Comparison of ENCODE assay signal across 7 cellular contexts in genomic region chr6:6008648-6009421, GRCh38. TPM values are rescaled to one million over a fixed set of nuclear protein-coding genes. Genes with fewer than 3 reads are reported as not detected.
DNase-seq lines count a peak whose midpoint lies in the region; ATAC-seq, FAIRE-seq and TF ChIP-seq lines count a peak whose summit lies in the region.

No MANE protein-coding gene starts in this region.

- H3K36me3 ChIP-seq in SK-N-SH (replicated peaks in 1 of 2; ENCODE audit: control insufficient read depth in 1 of 2, insufficient read depth in 2 of 2, low read length in 1 of 2) (no peaks in the 10 kb centered on the region), HepG2 (replicated peaks in 1 of 2; ENCODE audit: control insufficient read depth in 1 of 2, insufficient read depth in 2 of 2, low read length in 2 of 2) (no peaks in the 10 kb centered on the region)

- 3% methylated on average over 23 of the region's 62 CpGs for WGBS in SK-N-SH (ENCODE audit: low lambda C conversion rate)
- 45% methylated on average over 34 of the region's 62 CpGs for WGBS in HepG2 (ENCODE audit: low lambda C conversion rate)

- no peaks in the 10 kb centered on the region for H3K9me2 ChIP-seq in SK-N-SH

- H3K27me3 ChIP-seq in SK-N-SH (ENCODE audit: insufficient read depth) (peaks cover 63% of the 10 kb centered on the region), HepG2 (ENCODE audit: control insufficient read depth in 1 of 2, insufficient read depth in 2 of 2, low read length in 2 of 2) (peaks cover 4 to 60% of the 10 kb centered on the region in 2 experiments; a peak in 4 of 5 replicates)

- ATAC-seq in HepG2 = peak; percentile 81

- peaks cover 7% of the 10 kb centered on the region for H3F3A ChIP-seq in SK-N-SH (replicated peaks; ENCODE audit: insufficient read depth)

- H4K20me1 ChIP-seq in SK-N-SH (ENCODE audit: insufficient read depth) (no peaks in the 10 kb centered on the region), HepG2 (ENCODE audit: insufficient read depth, low read length) (no peaks in the 10 kb centered on the region)

- DNase-seq in H4 (ENCODE audit: low spot score) (peak; percentile 87), M059J (ENCODE audit: low read depth) (peak; percentile 94), SK-N-SH (peak; percentile 98), cerebellar nuclear complex (lab: John Stamatoyannopoulos, UW) (peak; percentile 63), HepG2 (ENCODE audit: low spot score) (peak; percentile 23)
- DNase-seq in stimulated activated CD8-positive, alpha-beta memory T cell treated with anti-CD3 and anti-CD28 coated beads, Interleukin-2, amount 100 ng/mL, for 48 hours (ENCODE audit: low read depth in 2 of 2) = peak; percentile 46 to 60

- H3K27ac ChIP-seq in SK-N-SH (ENCODE audit: low read depth in 2 of 2, low read length in 1 of 2) = peak overlapping the region; percentile 38 to 80; a peak in 3 of 4 replicates
- H3K27ac ChIP-seq in HepG2 (ENCODE audit: extremely low read length, insufficient read depth, low read length) = no peak overlapping the region

- FAIRE-seq in HepG2 (lab: Jason Lieb, UNC) = no peak

- H3K4me3 ChIP-seq in GM08714 (ENCODE audit: low read length) (peak overlapping the region; percentile 88), SK-N-SH (ENCODE audit: low read depth in 2 of 2, low read length in 1 of 2) (peak overlapping the region; percentile 56 to 64), HepG2 (replicated peaks in 1 of 3; ENCODE audit: insufficient read depth in 1 of 3, low read depth in 2 of 3, low read length in 3 of 3) (peak overlapping the region; percentile 39 to 60 (median 51); a peak in 5 of 6 replicates)

- TF ChIP-seq EP300 in SK-N-SH (IDR thresholded peaks at IDR 0.05; ENCODE audit: borderline replicate concordance in 1 of 2, low read depth in 1 of 2, low read length in 1 of 2) = no peak
- no peak for TF ChIP-seq EP300 in HepG2 (IDR thresholded peaks at IDR 0.05; ENCODE audit: low read depth in 2 of 2, low read length in 2 of 2)
- no peak for TF ChIP-seq EP300 in HepG2 (CRISPR knock-in tag; IDR thresholded peaks at IDR 0.05; ENCODE audit: borderline replicate concordance)

- TF ChIP-seq CTCF in SK-N-SH (IDR thresholded peaks at IDR 0.05) (no peak), HepG2 (CRISPR knock-in tag; IDR thresholded peaks at IDR 0.05) (no peak)

- no peak for TF ChIP-seq POLR2A in HepG2 (IDR thresholded peaks at IDR 0.05; ENCODE audit: insufficient read depth in 1 of 2, low read depth in 2 of 2, low read length in 2 of 2)

- no TSS peak for BruUV-seq in HepG2 (replicated peaks; lab: Mats Ljungman, UMichigan)

- H2AFZ ChIP-seq in SK-N-SH (ENCODE audit: low read depth) (peak overlapping the region; percentile 92), HepG2 (ENCODE audit: low read length) (no peak overlapping the region)

- H3K4me1 ChIP-seq in SK-N-SH (ENCODE audit: control insufficient read depth in 1 of 2, insufficient read depth in 2 of 2, low read depth in 1 of 2, low read length in 1 of 2) (no peaks in the 10 kb centered on the region; a peak in 1 of 4 replicates), HepG2 (ENCODE audit: insufficient read depth, low read length) (peaks cover 17% of the 10 kb centered on the region)

- CTCF ChIA-PET in SK-N-SH (lab: Yijun Ruan, JAX) (interaction anchor here (0.7 to 1.1 kb wide), 5 partner anchors 47 to 540 kb away, joined by 3 to 4 read pairs (median 3); no protein-coding TSS in a partner anchor), HepG2 (lab: Yijun Ruan, JAX; ENCODE audit: low intra/inter-chr PET ratio, low total read pairs) (no interaction called here)

- intact Hi-C loops in HepG2 (cut with micrococcal nuclease; ENCODE audit: unreplicated experiment) = no loop called here

- no peaks in the 10 kb centered on the region for H3K9me3 ChIP-seq in SK-N-SH
- no peaks in the 10 kb centered on the region for H3K9me3 ChIP-seq in HepG2 (ENCODE audit: low read length)

- peak overlapping the region; percentile 38; the same call in 1 of the 2 replicates for H3K9ac ChIP-seq in SK-N-SH
- no peak overlapping the region for H3K9ac ChIP-seq in HepG2 (ENCODE audit: insufficient read depth, low read depth, low read length)

- in situ Hi-C loops in HepG2 (cut with HindIII; ENCODE audit: extremely low pct_ligation_motif_present, low pct_unique_long_range_greater_than_20kb) = no loop called here

- POLR2A ChIA-PET in SK-N-SH (lab: Yijun Ruan, JAX) = interaction anchor here (0.5 to 0.6 kb wide), 2 partner anchors 68 to 117 kb away, joined by 3 to 4 read pairs; no protein-coding TSS in a partner anchor
- POLR2A ChIA-PET in HepG2 (lab: Yijun Ruan, JAX) = no interaction called here

- H3K4me2 ChIP-seq in SK-N-SH (peak overlapping the region; percentile 71), HepG2 (ENCODE audit: low read depth, low read length) (peak overlapping the region; percentile 65)

- H3K79me2 ChIP-seq in SK-N-SH (ENCODE audit: insufficient read depth) (no peaks in the 10 kb centered on the region), HepG2 (ENCODE audit: insufficient read depth, low read length) (no peaks in the 10 kb centered on the region)

- TF ChIP-seq RAD21 in SK-N-SH (IDR thresholded peaks at IDR 0.05; ENCODE audit: low read length) = no peak
- TF ChIP-seq RAD21 in HepG2 (CRISPR knock-in tag; IDR thresholded peaks at IDR 0.05) = no peak

TF ChIP-seq in SK-N-SH, 30 proteins besides CTCF, POLR2A, EP300 and RAD21 (continues in another document):
- TF ChIP-seq CHD2 (IDR thresholded peaks at IDR 0.05; ENCODE audit: low read length, partially characterized antibody) (peak; percentile 42), TCF12 (IDR thresholded peaks at IDR 0.05) (no peak), IRF3 (IDR thresholded peaks at IDR 0.05; ENCODE audit: low read depth, low read length) (no peak), ELF1 (IDR thresholded peaks at IDR 0.05) (peak; percentile 15; the same call in 1 of the 2 replicates), MXI1 (IDR thresholded peaks at IDR 0.05; ENCODE audit: low read depth, low read length) (peak; percentile 50; the same call in 1 of the 2 replicates), GABPA (IDR thresholded peaks at IDR 0.05; ENCODE audit: low read depth) (peak; percentile 24; the same call in 1 of the 2 replicates)

TF ChIP-seq in HepG2, 621 proteins besides CTCF, POLR2A, EP300 and RAD21 (continues in another document):
- TF ChIP-seq FOXK2 (IDR thresholded peaks at IDR 0.05) = no peak
- TF ChIP-seq POGZ (CRISPR knock-in tag; IDR thresholded peaks at IDR 0.05) = peak; percentile 49; the same call in 1 of the 2 replicates
- TF ChIP-seq GABPA (IDR thresholded peaks at IDR 0.05; ENCODE audit: low read depth, low read length) = no peak
- TF ChIP-seq GABPA (CRISPR knock-in tag; IDR thresholded peaks at IDR 0.05; ENCODE audit: low read depth) = peak; percentile 76
- no peak for TF ChIP-seq ZNF570 (CRISPR knock-in tag; IDR thresholded peaks at IDR 0.05; ENCODE audit: borderline replicate concordance)
- no peak for TF ChIP-seq ZNF138 (CRISPR knock-in tag; IDR thresholded peaks at IDR 0.05; ENCODE audit: low read depth)
- no peak for TF ChIP-seq ZNF225 (CRISPR knock-in tag; IDR thresholded peaks at IDR 0.05)
- TF ChIP-seq ELF1 (CRISPR knock-in tag; IDR thresholded peaks at IDR 0.05) = peak; percentile 51; the same call in 1 of the 2 replicates
- TF ChIP-seq THRA (CRISPR knock-in tag; IDR thresholded peaks at IDR 0.05; ENCODE audit: borderline replicate concordance) = no peak

RNA-seq across cellular contexts. Expression of gene NRN1, which starts 2.1 kb away (rescaled TPM):
- total RNA-seq in H4 (2014; rRNA removed; shearing (Covaris generic)) = 34.1 and 37.3 TPM in 2 replicates
- total RNA-seq in M059J (2014; rRNA removed; shearing (Covaris generic)) = 105 and 115 TPM in 2 replicates
- 8.5 and 8.9 TPM in 2 replicates for polyA plus RNA-seq in SK-N-SH (2012; rRNA removed)
- polyA plus RNA-seq in SK-N-SH (2012; cell fraction: cytosol; rRNA removed) = 10.5 and 10.9 TPM in 2 replicates
- polyA plus RNA-seq in SK-N-SH (2012; cell fraction: nucleus; rRNA removed) = 9.7 and 10.7 TPM in 2 replicates
- not detected in 2 replicates for total RNA-seq in HepG2 (2016; rRNA removed; fragmentation: Illumina TruSeq; extraction: Trizol)
- not detected in 2 replicates for total RNA-seq in HepG2 (2016; cell fraction: cytosol; rRNA removed; fragmentation: Illumina TruSeq; extraction: Trizol; ENCODE audit: low read depth)
- not detected in 2 replicates for total RNA-seq in HepG2 (2016; cell fraction: insoluble cytoplasmic fraction; rRNA removed; fragmentation: Illumina TruSeq; extraction: Trizol)
- total RNA-seq in HepG2 (2016; cell fraction: membrane; rRNA removed; fragmentation: Illumina TruSeq; extraction: Trizol) = 0.24 TPM in 1 of 2 replicates, not detected in the other
- total RNA-seq in HepG2 (2016; cell fraction: nucleus; rRNA removed; fragmentation: Illumina TruSeq; extraction: Trizol) = not detected in 2 replicates
- polyA plus RNA-seq in HepG2 (2011; rRNA removed) = 0.04 and 0.11 TPM in 2 replicates
- polyA plus RNA-seq in HepG2 (2011; cell fraction: cytosol; rRNA removed) = 0.12 and 0.18 TPM in 2 replicates
- 0.14 TPM in 1 of 2 replicates, not detected in the other for polyA plus RNA-seq in HepG2 (2011; cell fraction: nucleus; rRNA removed)
- 0.08 and 0.30 TPM in 2 replicates for polyA plus RNA-seq in HepG2 (2012)
- polyA plus RNA-seq in HepG2 (2016; cell fraction: cytosol; fragmentation: Illumina TruSeq; extraction: Trizol; ENCODE audit: low read depth) = not detected in 2 replicates
- not detected in 2 replicates for polyA plus RNA-seq in HepG2 (2016; cell fraction: insoluble cytoplasmic fraction; fragmentation: Illumina TruSeq; extraction: Trizol; ENCODE audit: low read depth)
- polyA plus RNA-seq in HepG2 (2016; cell fraction: membrane; fragmentation: Illumina TruSeq; extraction: Trizol; ENCODE audit: low read depth) = 0.13 TPM in 1 of 2 replicates, not detected in the other
- not detected in 2 replicates for polyA plus RNA-seq in HepG2 (2016; cell fraction: nucleus; fragmentation: Illumina TruSeq; extraction: Trizol; ENCODE audit: insufficient read depth, low read depth)
- polyA minus RNA-seq in HepG2 (2011; rRNA and poly(A)+ RNA removed; ENCODE audit: low replicate concordance) = not detected in 2 replicates
- not detected in 2 replicates for polyA minus RNA-seq in HepG2 (2011; cell fraction: cytosol; rRNA and poly(A)+ RNA removed)
- polyA minus RNA-seq in HepG2 (2011; cell fraction: nucleus; rRNA and poly(A)+ RNA removed) = not detected in 2 replicates

Comparison
In these comparisons a context has a peak if more than half of its experiments do, and no peak if none do; other contexts are left out.
1. DNase-seq: peak in every context shown above with its lines; median percentile 98 in SK-N-SH; 94 in M059J; 87 in H4; 63 in cerebellar nuclear complex; 53 in stimulated activated CD8-positive, alpha-beta memory T cell treated with anti-CD3 and anti-CD28 coated beads, Interleukin-2, amount 100 ng/mL, for 48 hours; 23 in HepG2.
2. RNA of gene NRN1, which starts 2.1 kb away (total RNA-seq): 105 to 115 TPM in M059J and 34.1 to 37.3 TPM in H4; 0.24 TPM in HepG2; every median in the first group is over 10 times any median in the second.
3. Peak in every context shown above with its lines, with median percentiles within 50 percentile points of each other: H3K4me3 ChIP-seq.